1 cellular context compared by ENCODE assay signal in genomic region chr21:18468775-18469174, GRCh38.
TF ChIP-seq lines count a peak whose summit lies in the region.

No MANE protein-coding gene starts in this region.

TF ChIP-seq in GM23338, 12 proteins besides CTCF, POLR2A, EP300 and RAD21 (continued from another document):
- TF ChIP-seq REST (IDR thresholded peaks at IDR 0.05; ENCODE audit: unreplicated experiment): no peak
